8 cellular contexts compared by ENCODE assay signal in the genomic region with DNA sequence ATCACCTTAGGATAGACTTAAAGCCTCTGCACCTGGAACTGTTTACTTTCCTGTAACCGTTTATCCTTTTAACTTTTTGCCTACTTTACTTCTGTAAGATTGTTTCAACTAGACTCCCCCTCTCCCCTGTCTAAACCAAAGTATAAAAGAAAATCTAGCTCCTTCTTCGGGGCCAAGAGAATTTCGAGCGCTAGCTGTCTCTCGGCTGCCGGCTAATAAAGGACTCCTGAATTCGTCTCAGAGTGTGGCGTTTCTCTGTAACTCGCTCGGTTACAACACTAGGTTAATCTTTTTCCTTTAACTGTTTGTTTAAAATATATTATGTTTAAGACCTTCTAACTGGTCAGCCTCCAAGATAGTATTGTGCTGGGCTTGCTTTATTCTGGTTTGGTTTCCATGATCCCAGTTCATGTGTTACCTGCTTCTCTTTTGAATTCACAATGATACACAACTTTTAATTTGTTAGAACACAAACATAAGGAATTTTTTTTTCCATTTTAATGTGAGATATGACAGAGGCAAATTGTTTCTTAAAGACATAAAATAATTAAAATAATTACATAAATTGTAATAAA. TPM values are rescaled to one million over a fixed set of nuclear protein-coding genes. Genes with fewer than 3 reads are reported as not detected.
DNase-seq lines count a peak whose midpoint lies in the region; ATAC-seq, FAIRE-seq and TF ChIP-seq lines count a peak whose summit lies in the region.

No MANE protein-coding gene starts in this region.

- peak overlapping the region; percentile 99 for H3K27ac ChIP-seq in K562 (ENCODE audit: extremely low read depth, low read depth, low read length)

- H3K79me2 ChIP-seq in K562 (ENCODE audit: control insufficient read depth, insufficient read depth, low read length): peaks cover 28% of the 10 kb centered on the region

- peaks cover 32% of the 10 kb centered on the region for H3K4me1 Mint-ChIP-seq in activated naive CD4-positive, alpha-beta T cell treated with anti-CD3 and anti-CD28 coated beads, Interleukin-2, amount 10 ng/mL, durations not matched to agents 7 days and 5 days
- peaks cover 23% of the 10 kb centered on the region for H3K4me1 Mint-ChIP-seq in type B pancreatic cell (ENCODE audit: unreplicated experiment)

- no peak for FAIRE-seq in K562 (lab: Jason Lieb, UNC)

- no peak for TF ChIP-seq POLR2A in K562 (conservative IDR thresholded peaks at IDR 0.05)

- no peaks in the 10 kb centered on the region; the same call in 1 of the 2 replicates for H3K9me3 ChIP-seq in K562 (replicated peaks; ENCODE audit: control insufficient read depth, insufficient read depth, low read depth, low read length)

- TF ChIP-seq EP300 in K562 (IDR thresholded peaks at IDR 0.05; ENCODE audit: low read length): no peak

- peak overlapping the region; percentile 90 for H3K4me3 Mint-ChIP-seq in activated naive CD4-positive, alpha-beta T cell treated with anti-CD3 and anti-CD28 coated beads, Interleukin-2, amount 10 ng/mL, durations not matched to agents 7 days and 5 days
- peak overlapping the region; percentile 95 for H3K4me3 Mint-ChIP-seq in type B pancreatic cell

- peaks cover 5% of the 10 kb centered on the region for H3K27me3 Mint-ChIP-seq in activated naive CD4-positive, alpha-beta T cell treated with anti-CD3 and anti-CD28 coated beads, Interleukin-2, amount 10 ng/mL, durations not matched to agents 7 days and 5 days
- H3K27me3 Mint-ChIP-seq in type B pancreatic cell: no peaks in the 10 kb centered on the region

- H3K4me3 ChIP-seq in K562: peak overlapping the region; percentile 71

- intact Hi-C loops in K562 (cut with micrococcal nuclease): loop anchor here (10.0 kb wide), 1 partner anchor 264 kb away; a partner anchor contains a TSS

- H3K9me3 Mint-ChIP-seq in activated naive CD4-positive, alpha-beta T cell treated with anti-CD3 and anti-CD28 coated beads, Interleukin-2, amount 10 ng/mL, durations not matched to agents 7 days and 5 days: no peaks in the 10 kb centered on the region
- H3K9me3 Mint-ChIP-seq in type B pancreatic cell: no peaks in the 10 kb centered on the region

- H3K27ac Mint-ChIP-seq in activated naive CD4-positive, alpha-beta T cell treated with anti-CD3 and anti-CD28 coated beads, Interleukin-2, amount 10 ng/mL, durations not matched to agents 7 days and 5 days: peak overlapping the region; percentile 98
- H3K27ac Mint-ChIP-seq in type B pancreatic cell: peak overlapping the region; percentile 98

- H3K36me3 ChIP-seq in K562 (ENCODE audit: control insufficient read depth, insufficient read depth, low read length): peaks cover 9% of the 10 kb centered on the region; the same call in 1 of the 3 replicates

- peaks cover 45 to 46% of the 10 kb centered on the region in 2 experiments for H3K4me1 ChIP-seq in K562 (replicated peaks in 1 of 2; ENCODE audit: control insufficient read depth in 2 of 2, insufficient read depth in 2 of 2, low read length in 2 of 2)

- ATAC-seq in K562 (no peak), HG03457 (IDR thresholded peaks at IDR 0.05; ENCODE audit: unreplicated experiment) (no peak)

- H3K4me2 ChIP-seq in K562 (ENCODE audit: insufficient read depth, low read length): peak overlapping the region; percentile 95

- no TSS peak for BruUV-seq in K562 (replicated peaks; lab: Mats Ljungman, UMichigan)

- no peaks in the 10 kb centered on the region for H3K27me3 ChIP-seq in K562 (ENCODE audit: control insufficient read depth in 2 of 2, insufficient read depth in 2 of 2, low read length in 2 of 2)

- no peaks in the 10 kb centered on the region for H4K20me1 ChIP-seq in K562 (replicated peaks; ENCODE audit: control insufficient read depth, insufficient read depth, low read length)

- POLR2A ChIA-PET in K562 (lab: Yijun Ruan, JAX): interaction anchor here (0.6 to 9.0 kb wide), 27 partner anchors 10 to 454 kb away, joined by 3 to 95 read pairs (median 4); a partner anchor contains a TSS

- peaks cover 6% of the 10 kb centered on the region for H3K36me3 Mint-ChIP-seq in activated naive CD4-positive, alpha-beta T cell treated with anti-CD3 and anti-CD28 coated beads, Interleukin-2, amount 10 ng/mL, durations not matched to agents 7 days and 5 days
- no peaks in the 10 kb centered on the region for H3K36me3 Mint-ChIP-seq in type B pancreatic cell

- under 1% methylated on average over 10 of the region's 10 CpGs for WGBS in K562 (ENCODE audit: insufficient coverage, low coverage, missing lambda C conversion rate)

- H3K9me1 ChIP-seq in K562 (ENCODE audit: control insufficient read depth, insufficient read depth, low read length): no peaks in the 10 kb centered on the region

- CTCF ChIA-PET in activated naive CD4-positive, alpha-beta T cell treated with anti-CD3 and anti-CD28 coated beads, Interleukin-2, amount 10 ng/mL, durations not matched to agents 7 days and 5 days (lab: Charles Lee): interaction anchor here (0.8 to 5.5 kb wide), 6 partner anchors 39 to 200 kb away, joined by 3 to 39 read pairs (median 6); a partner anchor contains a TSS
- CTCF ChIA-PET in K562 (lab: Yijun Ruan, JAX; ENCODE audit: low intra/inter-chr PET ratio): no interaction called here

- TF ChIP-seq CTCF in K562 (IDR thresholded peaks at IDR 0.05 in 2 of 3, conservative IDR thresholded peaks at IDR 0.05 in 1 of 3; ENCODE audit: insufficient read depth in 2 of 3, low read depth in 1 of 3, low read length in 3 of 3) (no peak; a peak in 1 of 6 replicates), type B pancreatic cell (conservative IDR thresholded peaks at IDR 0.05) (no peak), GM13976 (IDR thresholded peaks at IDR 0.05; ENCODE audit: borderline replicate concordance, control extremely low read depth, extremely low read depth, insufficient read depth, missing control alignments) (no peak)

- peak overlapping the region; percentile 94 to 97 for H3K9ac ChIP-seq in K562 (ENCODE audit: insufficient read depth in 1 of 2, low read depth in 2 of 2, low read length in 2 of 2)

- H2AFZ ChIP-seq in K562 (ENCODE audit: low read depth, low read length): peak overlapping the region; percentile 44

- no peak for DNase-seq in activated naive CD4-positive, alpha-beta T cell treated with anti-CD3 and anti-CD28 coated beads, Interleukin-2, amount 10 ng/mL, durations not matched to agents 7 days and 5 days
- DNase-seq in activated naive CD4-positive, alpha-beta T cell treated with anti-CD3 and anti-CD28 coated beads, Interleukin-2, amount 50 U/mL, for 16 hours: no peak
- no peak for DNase-seq in K562 (ENCODE audit: extremely low read depth in 1 of 4, low spot score in 3 of 4)
- DNase-seq in medulla oblongata (ENCODE audit: extremely low spot score): peak; percentile 50
- DNase-seq in type B pancreatic cell (ENCODE audit: extremely low spot score, unreplicated experiment): no peak
- DNase-seq in GM13976 (ENCODE audit: low spot score): no peak
- no peak for DNase-seq in H4 (ENCODE audit: low spot score)

- TF ChIP-seq RAD21 in K562 (CRISPR knock-in tag; conservative IDR thresholded peaks at IDR 0.05 in 1 of 2, IDR thresholded peaks at IDR 0.05 in 1 of 2): no peak

- in situ Hi-C loops in K562 (cut with MboI): loop anchor here (10.0 kb wide), 2 partner anchors 134 to 264 kb away; a partner anchor contains a TSS
- in situ Hi-C loops in GM13976 (cut with MboI; ENCODE audit: low sequenced_read_pairs, unreplicated experiment): loop anchor here (10.0 kb wide), 1 partner anchor 64 kb away; no protein-coding TSS in a partner anchor

TF ChIP-seq in K562, 482 proteins besides CTCF, POLR2A, EP300 and RAD21 (continues in another document):
- no peak for TF ChIP-seq CAMTA2 (CRISPR knock-in tag; conservative IDR thresholded peaks at IDR 0.05)

RNA-seq across cellular contexts. Expression of a gene that starts 8.7 kb away (rescaled TPM):
- 88.6 and 124 TPM in 2 replicates for total RNA-seq in K562 (2011; cell fraction: chromatin; rRNA removed; ENCODE audit: low replicate concordance)
- total RNA-seq in K562 (2011; cell fraction: nucleolus; rRNA removed): 76.6 and 81.5 TPM in 2 replicates
- total RNA-seq in K562 (2011; cell fraction: nucleoplasm; rRNA removed): 59.8 and 71.4 TPM in 2 replicates
- total RNA-seq in K562 (2014; rRNA removed) (101 and 110 TPM in 2 replicates), K562 (2014; rRNA removed; fragmentation: Illumina TruSeq; extraction: Trizol) (106 and 108 TPM in 2 replicates), K562 (2015; rRNA removed; fragmentation: Illumina TruSeq; extraction: Trizol) (116 TPM in 2 replicates), K562 (2021) (136 and 139 TPM in 2 replicates), type B pancreatic cell (ENCODE audit: low replicate concordance) (19.1 and 19.5 TPM in 2 replicates)
- polyA plus RNA-seq in K562 (2011; rRNA removed) (187 and 214 TPM in 2 replicates), K562 (2014; fragmentation: Illumina TruSeq; extraction: Trizol) (113 and 118 TPM in 2 replicates), K562 (2014; fragmentation: Nextera tagmentation; extraction: Ambion mirVana) (10 to 100 TPM; 54.6 to 70.1 TPM), K562 (2014; rRNA removed) (145 and 149 TPM in 2 replicates)
- polyA plus RNA-seq in K562 (2011; cell fraction: cytosol; rRNA removed): 201 and 211 TPM in 2 replicates
- 136 and 150 TPM in 2 replicates for polyA plus RNA-seq in K562 (2011; cell fraction: nucleus; rRNA removed)
- 121 and 287 TPM in 2 replicates for polyA plus RNA-seq in K562 (2012)
- polyA minus RNA-seq in K562 (2011; rRNA and poly(A)+ RNA removed): 136 and 185 TPM in 2 replicates
- 67.3 and 100 TPM in 2 replicates for polyA minus RNA-seq in K562 (2011; cell fraction: cytosol; rRNA and poly(A)+ RNA removed)
- 20.6 and 27.7 TPM in 2 replicates for polyA minus RNA-seq in K562 (2011; cell fraction: nucleus; rRNA and poly(A)+ RNA removed)
- total RNA-seq in H4 (2014; rRNA removed; shearing (Covaris generic)): 119 and 124 TPM in 2 replicates

RNA-seq across cellular contexts. Expression of a gene that starts 19.7 kb away (rescaled TPM):
- 141 and 220 TPM in 2 replicates for total RNA-seq in K562 (2011; cell fraction: chromatin; rRNA removed; ENCODE audit: low replicate concordance)
- total RNA-seq in K562 (2011; cell fraction: nucleolus; rRNA removed): 93.6 and 93.8 TPM in 2 replicates
- total RNA-seq in K562 (2011; cell fraction: nucleoplasm; rRNA removed): 147 and 201 TPM in 2 replicates
- total RNA-seq in K562 (2014; rRNA removed) (86.6 and 92.4 TPM in 2 replicates), K562 (2014; rRNA removed; fragmentation: Illumina TruSeq; extraction: Trizol) (111 and 114 TPM in 2 replicates), K562 (2015; rRNA removed; fragmentation: Illumina TruSeq; extraction: Trizol) (100 and 113 TPM in 2 replicates), K562 (2021) (124 and 126 TPM in 2 replicates), type B pancreatic cell (ENCODE audit: low replicate concordance) (57.5 and 61.2 TPM in 2 replicates)
- polyA plus RNA-seq in K562 (2011; rRNA removed) (151 and 210 TPM in 2 replicates), K562 (2014; fragmentation: Illumina TruSeq; extraction: Trizol) (162 and 176 TPM in 2 replicates), K562 (2014; fragmentation: Nextera tagmentation; extraction: Ambion mirVana) (100 to 1,000 TPM; 143 to 211 TPM), K562 (2014; rRNA removed) (145 and 159 TPM in 2 replicates)
- polyA plus RNA-seq in K562 (2011; cell fraction: cytosol; rRNA removed): 171 and 185 TPM in 2 replicates
- polyA plus RNA-seq in K562 (2011; cell fraction: nucleus; rRNA removed): 130 and 168 TPM in 2 replicates
- polyA plus RNA-seq in K562 (2012): 133 and 231 TPM in 2 replicates
- 135 and 183 TPM in 2 replicates for polyA minus RNA-seq in K562 (2011; rRNA and poly(A)+ RNA removed)
- polyA minus RNA-seq in K562 (2011; cell fraction: cytosol; rRNA and poly(A)+ RNA removed): 64.3 and 74.2 TPM in 2 replicates
- polyA minus RNA-seq in K562 (2011; cell fraction: nucleus; rRNA and poly(A)+ RNA removed): 60.0 and 62.5 TPM in 2 replicates
- 107 and 115 TPM in 2 replicates for total RNA-seq in H4 (2014; rRNA removed; shearing (Covaris generic))
